ENCODE assay signal across 8 cellular contexts in genomic region chr18:48931680-48932461, GRCh38. TPM values are rescaled to one million over a fixed set of nuclear protein-coding genes. Genes with fewer than 3 reads are reported as not detected.
A peak's percentile ranks its signal among the peaks of the same experiment; 100 is the strongest.
DNase-seq lines count a peak whose midpoint lies in the region; ATAC-seq, FAIRE-seq and TF ChIP-seq lines count a peak whose summit lies in the region.

No MANE protein-coding gene starts in this region.

- H3K27me3 ChIP-seq in HepG2 (ENCODE audit: control insufficient read depth in 1 of 2, insufficient read depth in 2 of 2, low read length in 2 of 2) (no peaks in the 10 kb centered on the region), right lobe of liver (no peaks in the 10 kb centered on the region), esophagus squamous epithelium (no peaks in the 10 kb centered on the region)

- H3K4me2 ChIP-seq in HepG2 (ENCODE audit: low read depth, low read length) = peak overlapping the region; percentile 80

- in situ Hi-C loops in HepG2 (cut with HindIII; ENCODE audit: extremely low pct_ligation_motif_present, low pct_unique_long_range_greater_than_20kb) = no loop called here

- H3K27ac Mint-ChIP-seq in T-helper 2 cell treated with Interferon-gamma antibody and Interleukin-4, amounts not matched to agents 5 μg/mL and 100 μg/mL, for 36 hours = peak overlapping the region; percentile 97

- H2AFZ ChIP-seq in HepG2 (ENCODE audit: low read length) = no peak overlapping the region

- no peak for TF ChIP-seq RAD21 in HepG2 (CRISPR knock-in tag; IDR thresholded peaks at IDR 0.05)

- no peaks in the 10 kb centered on the region for H3K9me3 Mint-ChIP-seq in T-helper 2 cell treated with Interferon-gamma antibody and Interleukin-4, amounts not matched to agents 5 μg/mL and 100 μg/mL, for 36 hours

- DNase-seq in HepG2 (ENCODE audit: low spot score) (no peak), right lobe of liver (no peak), esophagus squamous epithelium (lab: John Stamatoyannopoulos, UW) (no peak), hypothalamus (lab: John Stamatoyannopoulos, UW) (no peak), amygdala (lab: John Stamatoyannopoulos, UW) (no peak), omental fat pad (ENCODE audit: low spot score) (no peak)
- peak; percentile 73 for DNase-seq in T-helper 2 cell treated with Interferon-gamma antibody and Interleukin-4, amounts not matched to agents 5 μg/mL and 100 μg/mL, for 36 hours (ENCODE audit: low spot score)
- peak in 2 of 3 donors; percentile 55 to 56 for DNase-seq in stimulated activated CD4-positive, alpha-beta T cell treated with anti-CD3 and anti-CD28 coated beads, TNF-alpha, amount 100 ng/mL, for 48 hours (ENCODE audit: low read depth in 3 of 3)

- intact Hi-C loops in HepG2 (cut with micrococcal nuclease; ENCODE audit: unreplicated experiment) = no loop called here
- intact Hi-C loops in right lobe of liver (cut with DNase I) = loop anchor here in 1 of 2 donors (10.0 kb wide), 1 partner anchor 147 kb away; no protein-coding TSS in a partner anchor
- intact Hi-C loops in esophagus squamous epithelium (cut with DNase I) = no loop called here

- H4K20me1 ChIP-seq in HepG2 (ENCODE audit: insufficient read depth, low read length) = peaks cover 51% of the 10 kb centered on the region

- no TSS peak for BruUV-seq in HepG2 (replicated peaks; lab: Mats Ljungman, UMichigan)

- H3K9me3 ChIP-seq in HepG2 (ENCODE audit: low read length) (no peaks in the 10 kb centered on the region), right lobe of liver (no peaks in the 10 kb centered on the region), esophagus squamous epithelium (no peaks in the 10 kb centered on the region)

- peak in 1 of 2 experiments; percentile 10; a peak in 1 of 4 replicates for TF ChIP-seq EP300 in HepG2 (IDR thresholded peaks at IDR 0.05; ENCODE audit: low read depth in 2 of 2, low read length in 2 of 2)
- TF ChIP-seq EP300 in HepG2 (CRISPR knock-in tag; IDR thresholded peaks at IDR 0.05; ENCODE audit: borderline replicate concordance) = no peak

- H3K27me3 Mint-ChIP-seq in T-helper 2 cell treated with Interferon-gamma antibody and Interleukin-4, amounts not matched to agents 5 μg/mL and 100 μg/mL, for 36 hours (ENCODE audit: low read depth) = no peaks in the 10 kb centered on the region

- ATAC-seq in HepG2 (peak; percentile 7; the same call in 2 of the 3 replicates), right lobe of liver (no peak), omental fat pad (ENCODE audit: low FRiP score) (no peak)

- POLR2A ChIA-PET in HepG2 (lab: Yijun Ruan, JAX) = interaction anchor here (2.7 to 5.2 kb wide), 3 partner anchors 10 to 30 kb away, joined by 14 to 79 read pairs (median 17); no protein-coding TSS in a partner anchor

- TF ChIP-seq CTCF in HepG2 (CRISPR knock-in tag; IDR thresholded peaks at IDR 0.05) (no peak), right lobe of liver (IDR thresholded peaks at IDR 0.05) (no peak), esophagus squamous epithelium (IDR thresholded peaks at IDR 0.05) (no peak), omental fat pad (IDR thresholded peaks at IDR 0.05) (no peak)

- peak overlapping the region; percentile 66; the same call in 1 of the 2 replicates for H3K9ac ChIP-seq in HepG2 (ENCODE audit: insufficient read depth, low read depth, low read length)

- CTCF ChIA-PET in HepG2 (lab: Yijun Ruan, JAX; ENCODE audit: low intra/inter-chr PET ratio, low total read pairs) = no interaction called here

- peak overlapping the region; percentile 89 for H3K27ac ChIP-seq in HepG2 (ENCODE audit: extremely low read length, insufficient read depth, low read length)
- peak overlapping the region in 1 of 3 donors; percentile 93 for H3K27ac ChIP-seq in right lobe of liver
- H3K27ac ChIP-seq in esophagus squamous epithelium = peak overlapping the region in 3 of 4 donors; percentile 66 to 73 (median 67)

- peak; percentile 34 for FAIRE-seq in HepG2 (lab: Jason Lieb, UNC)

- H3K79me2 ChIP-seq in HepG2 (ENCODE audit: insufficient read depth, low read length) = peaks cover 92% of the 10 kb centered on the region

- 40% methylated on average over 8 of the region's 11 CpGs for WGBS in HepG2 (ENCODE audit: low lambda C conversion rate)
- WGBS in right lobe of liver (ENCODE audit: insufficient coverage, low coverage, low lambda C conversion rate, missing lambda C conversion rate) = 44% methylated on average over 8 of the region's 11 CpGs
- WGBS in esophagus squamous epithelium, 2 donors = 60 to 65% methylated on average over 9 of the region's 11 CpGs

- H3K4me1 Mint-ChIP-seq in T-helper 2 cell treated with Interferon-gamma antibody and Interleukin-4, amounts not matched to agents 5 μg/mL and 100 μg/mL, for 36 hours (ENCODE audit: low read depth) = peaks cover 91% of the 10 kb centered on the region

- H3K36me3 ChIP-seq in HepG2 (replicated peaks in 1 of 2; ENCODE audit: control insufficient read depth in 1 of 2, insufficient read depth in 2 of 2, low read length in 2 of 2) (peaks cover 4 to 30% of the 10 kb centered on the region in 2 experiments), right lobe of liver (no peaks in the 10 kb centered on the region), esophagus squamous epithelium (no peaks in the 10 kb centered on the region)

- TF ChIP-seq POLR2A in HepG2 (IDR thresholded peaks at IDR 0.05; ENCODE audit: insufficient read depth in 1 of 2, low read depth in 2 of 2, low read length in 2 of 2) (no peak), right lobe of liver (IDR thresholded peaks at IDR 0.05) (no peak), esophagus squamous epithelium (IDR thresholded peaks at IDR 0.05) (no peak)

- H3K4me3 ChIP-seq in HepG2 (replicated peaks in 1 of 3; ENCODE audit: insufficient read depth in 1 of 3, low read depth in 2 of 3, low read length in 3 of 3) (peak overlapping the region in 1 of 3 experiments; percentile 2; a peak in 1 of 6 replicates), right lobe of liver (no peak overlapping the region), esophagus squamous epithelium (peak overlapping the region in 1 of 4 donors; percentile 13)

- H3K4me1 ChIP-seq in HepG2 (ENCODE audit: insufficient read depth, low read length) (peaks cover 97% of the 10 kb centered on the region), right lobe of liver (peaks cover 2 to 87% (median 49%) of the 10 kb centered on the region in 4 donors), esophagus squamous epithelium (peaks cover 57 to 100% (median 81%) of the 10 kb centered on the region in 3 donors)

- H3K36me3 Mint-ChIP-seq in T-helper 2 cell treated with Interferon-gamma antibody and Interleukin-4, amounts not matched to agents 5 μg/mL and 100 μg/mL, for 36 hours (ENCODE audit: low read depth) = peaks cover 34% of the 10 kb centered on the region

- H3K4me3 Mint-ChIP-seq in T-helper 2 cell treated with Interferon-gamma antibody and Interleukin-4, amounts not matched to agents 5 μg/mL and 100 μg/mL, for 36 hours = peak overlapping the region; percentile 88

TF ChIP-seq in HepG2, 621 proteins besides CTCF, POLR2A, EP300 and RAD21 (continues in another document):
- TF ChIP-seq CREM (IDR thresholded peaks at IDR 0.05) = no peak
- no peak for TF ChIP-seq CREM (CRISPR knock-in tag; IDR thresholded peaks at IDR 0.05)
- no peak for TF ChIP-seq MYC (CRISPR knock-in tag; IDR thresholded peaks at IDR 0.05; ENCODE audit: borderline replicate concordance)

RNA-seq across cellular contexts. Expression of gene SMAD7, which starts 18.9 kb away (rescaled TPM):
- total RNA-seq in HepG2 (2016; rRNA removed; fragmentation: Illumina TruSeq; extraction: Trizol) (18.7 and 24.7 TPM in 2 replicates), right lobe of liver (10 to 100 TPM in 4 of 6 experiments, 1 to 10 TPM in 2; 8.2 to 13.5 (median 11.0) TPM), esophagus squamous epithelium (10 to 100 TPM in 2 of 4 donors, 1 to 10 TPM in 2; 4.2 to 26.5 (median 9.0) TPM), omental fat pad (10 to 100 TPM; 33.6 to 78.4 (median 47.2) TPM)
- total RNA-seq in HepG2 (2016; cell fraction: cytosol; rRNA removed; fragmentation: Illumina TruSeq; extraction: Trizol; ENCODE audit: low read depth) = 3.3 TPM in 2 replicates
- total RNA-seq in HepG2 (2016; cell fraction: insoluble cytoplasmic fraction; rRNA removed; fragmentation: Illumina TruSeq; extraction: Trizol) = 17.7 and 26.0 TPM in 2 replicates
- total RNA-seq in HepG2 (2016; cell fraction: membrane; rRNA removed; fragmentation: Illumina TruSeq; extraction: Trizol) = 12.5 and 14.2 TPM in 2 replicates
- 22.7 and 23.8 TPM in 2 replicates for total RNA-seq in HepG2 (2016; cell fraction: nucleus; rRNA removed; fragmentation: Illumina TruSeq; extraction: Trizol)
- polyA plus RNA-seq in HepG2 (2011; rRNA removed) = 15.8 and 17.4 TPM in 2 replicates
- 15.1 and 16.9 TPM in 2 replicates for polyA plus RNA-seq in HepG2 (2011; cell fraction: cytosol; rRNA removed)
- 16.5 and 25.6 TPM in 2 replicates for polyA plus RNA-seq in HepG2 (2011; cell fraction: nucleus; rRNA removed)
- 5.6 and 8.5 TPM in 2 replicates for polyA plus RNA-seq in HepG2 (2012)
- 1.4 and 2.1 TPM in 2 replicates for polyA plus RNA-seq in HepG2 (2016; cell fraction: cytosol; fragmentation: Illumina TruSeq; extraction: Trizol; ENCODE audit: low read depth)
- polyA plus RNA-seq in HepG2 (2016; cell fraction: insoluble cytoplasmic fraction; fragmentation: Illumina TruSeq; extraction: Trizol; ENCODE audit: low read depth) = 15.7 and 17.1 TPM in 2 replicates
- 4.9 TPM in 2 replicates for polyA plus RNA-seq in HepG2 (2016; cell fraction: membrane; fragmentation: Illumina TruSeq; extraction: Trizol; ENCODE audit: low read depth)
- 40.0 and 43.9 TPM in 2 replicates for polyA plus RNA-seq in HepG2 (2016; cell fraction: nucleus; fragmentation: Illumina TruSeq; extraction: Trizol; ENCODE audit: insufficient read depth, low read depth)
- polyA minus RNA-seq in HepG2 (2011; rRNA and poly(A)+ RNA removed; ENCODE audit: low replicate concordance) = 38.7 and 47.8 TPM in 2 replicates
- 11.5 and 17.8 TPM in 2 replicates for polyA minus RNA-seq in HepG2 (2011; cell fraction: cytosol; rRNA and poly(A)+ RNA removed)
- polyA minus RNA-seq in HepG2 (2011; cell fraction: nucleus; rRNA and poly(A)+ RNA removed) = 14.8 and 26.3 TPM in 2 replicates

Comparison
In these comparisons a context has a peak if more than half of its experiments do, and no peak if none do; other contexts are left out.
1. DNase-seq: peak in T-helper 2 cell treated with Interferon-gamma antibody and Interleukin-4, amounts not matched to agents 5 μg/mL and 100 μg/mL, for 36 hours (single experiment) and stimulated activated CD4-positive, alpha-beta T cell treated with anti-CD3 and anti-CD28 coated beads, TNF-alpha, amount 100 ng/mL, for 48 hours (2 of 3); none in HepG2 (single experiment), right lobe of liver (0 of 3), esophagus squamous epithelium (single experiment), hypothalamus (0 of 51), amygdala (0 of 56) and omental fat pad (single experiment).